ENCODE assay signal across 8 cellular contexts in genomic region chr1:26771643-26772321, GRCh38. TPM values are rescaled to one million over a fixed set of nuclear protein-coding genes. Genes with fewer than 3 reads are reported as not detected.
DNase-seq lines count a peak whose midpoint lies in the region; ATAC-seq, FAIRE-seq and TF ChIP-seq lines count a peak whose summit lies in the region.

No MANE protein-coding gene starts in this region.

- H3K4ac ChIP-seq in H1 (replicated peaks; ENCODE audit: insufficient read length, low read depth, low read length): no peak overlapping the region

- H3K36me3 Mint-ChIP-seq in activated naive CD4-positive, alpha-beta T cell treated with anti-CD3 and anti-CD28 coated beads for 36 hours (ENCODE audit: low read depth): peaks cover 70% of the 10 kb centered on the region

- H3K4me1 ChIP-seq in H1 (replicated peaks in 1 of 4; ENCODE audit: control insufficient read depth in 3 of 4, insufficient read depth in 4 of 4, low read length in 3 of 4): no peaks in the 10 kb centered on the region

- H3K9me3 ChIP-seq in H1 (ENCODE audit: insufficient read depth in 2 of 2, low read depth in 1 of 2, low read length in 1 of 2): no peaks in the 10 kb centered on the region

- no peak for TF ChIP-seq CTCF in H1 (IDR thresholded peaks at IDR 0.05; ENCODE audit: control extremely low read depth in 1 of 3, insufficient read depth in 1 of 3, low read depth in 1 of 3, low read length in 3 of 3)

- peaks cover 0 to 15% of the 10 kb centered on the region in 2 experiments for H4K20me1 ChIP-seq in H1 (replicated peaks in 1 of 2; ENCODE audit: control insufficient read depth in 1 of 2, insufficient read depth in 2 of 2, low read length in 2 of 2)

- CTCF ChIA-PET in activated naive CD4-positive, alpha-beta T cell treated with anti-CD3 and anti-CD28 coated beads for 36 hours (lab: Charles Lee): interaction anchor here (0.5 to 1.0 kb wide), 2 partner anchors 16 to 163 kb away, joined by 3 to 6 read pairs; partner anchors contain the start of gene PIGV
- CTCF ChIA-PET in H1 (lab: Charles Lee; ENCODE audit: partially characterized antibody): interaction anchor here (1.0 to 2.0 kb wide), 5 partner anchors 11 to 170 kb away, joined by 4 to 9 read pairs (median 5); no protein-coding TSS in a partner anchor

- no peak for TF ChIP-seq EP300 in H1 (IDR thresholded peaks at IDR 0.05; ENCODE audit: borderline replicate concordance in 1 of 2, low read depth in 2 of 2, low read length in 2 of 2)

- H2BK12ac ChIP-seq in H1 (ENCODE audit: low read depth, low read length): no peak overlapping the region

- no peak overlapping the region for H4K8ac ChIP-seq in H1 (ENCODE audit: extremely low read depth, insufficient read depth, low read length)

- no peak for TF ChIP-seq RAD21 in H1 (IDR thresholded peaks at IDR 0.05 in 1 of 2, conservative IDR thresholded peaks at IDR 0.05 in 1 of 2; ENCODE audit: low read depth in 2 of 2, low read length in 2 of 2)

- DNase-seq in activated naive CD4-positive, alpha-beta T cell treated with anti-CD3 and anti-CD28 coated beads for 36 hours: peak; percentile 58
- DNase-seq in activated naive CD4-positive, alpha-beta T cell (lab: John Stamatoyannopoulos, UW): no peak
- DNase-seq in RPMI8226 (peak; percentile 28), H1 (ENCODE audit: low read depth in 1 of 2, low spot score in 2 of 2) (no peak), myocyte (ENCODE audit: low read depth) (peak; percentile 97), NCI-H1105 (lab: John Stamatoyannopoulos, UW) (no peak)

- no peak overlapping the region for H2AK5ac ChIP-seq in H1 (ENCODE audit: low read depth, low read length)

- no peaks in the 10 kb centered on the region for H3K27me3 Mint-ChIP-seq in activated naive CD4-positive, alpha-beta T cell treated with anti-CD3 and anti-CD28 coated beads for 36 hours (ENCODE audit: low read depth)

- intact Hi-C loops in activated naive CD4-positive, alpha-beta T cell treated with anti-CD3 and anti-CD28 coated beads for 36 hours (cut with micrococcal nuclease): loop anchor here (2.0 kb wide), 1 partner anchor 15 kb away; the partner anchor contains the start of gene PIGV

- no peak overlapping the region for H3K27ac ChIP-seq in H1 (ENCODE audit: low read depth, low read length)

- H2BK120ac ChIP-seq in H1 (replicated peaks; ENCODE audit: low read depth, low read length): no peak overlapping the region

- H3K4me1 Mint-ChIP-seq in activated naive CD4-positive, alpha-beta T cell treated with anti-CD3 and anti-CD28 coated beads for 36 hours (ENCODE audit: low read depth): peaks cover 22% of the 10 kb centered on the region

- no peak overlapping the region for H3K14ac ChIP-seq in H1 (ENCODE audit: insufficient read length)

- no peak overlapping the region for H2BK20ac ChIP-seq in H1 (ENCODE audit: low read length)

- ATAC-seq in HG03342 (IDR thresholded peaks at IDR 0.05; ENCODE audit: unreplicated experiment) (no peak), HG03039 (IDR thresholded peaks at IDR 0.05; ENCODE audit: unreplicated experiment) (no peak)

- peaks cover 78 to 99% (median 95%) of the 10 kb centered on the region in 4 experiments for H3K36me3 ChIP-seq in H1 (ENCODE audit: control insufficient read depth in 2 of 4, insufficient read depth in 4 of 4, low read length in 3 of 4)

- no peaks in the 10 kb centered on the region for H3K27me3 ChIP-seq in H1 (replicated peaks in 1 of 4; ENCODE audit: control insufficient read depth in 3 of 4, extremely low read depth in 1 of 4, insufficient read depth in 3 of 4, low read length in 3 of 4)

- H2BK5ac ChIP-seq in H1 (ENCODE audit: low read depth, low read length): no peak overlapping the region

- no peak for TF ChIP-seq POLR2A in H1 (IDR thresholded peaks at IDR 0.05; ENCODE audit: control extremely low read depth in 1 of 2, low read depth in 2 of 2, low read length in 2 of 2)

- H3K9ac ChIP-seq in H1 (replicated peaks in 1 of 4; ENCODE audit: extremely low read depth in 1 of 4, low read depth in 3 of 4, low read length in 3 of 4): no peak overlapping the region

- H3K4me2 ChIP-seq in H1 (ENCODE audit: insufficient read depth in 1 of 2, low read depth in 2 of 2, low read length in 2 of 2): no peak overlapping the region

- H2BK15ac ChIP-seq in H1 (ENCODE audit: low read length): no peak overlapping the region

- WGBS in H1 (ENCODE audit: extremely low coverage in 1 of 2, insufficient coverage in 1 of 2, insufficient read length in 1 of 2, insufficient replicate concordance in 2 of 2, low coverage in 1 of 2, low lambda C conversion rate in 2 of 2, missing lambda C conversion rate in 1 of 2), 2 experiments: 97% methylated on average over 2 of the region's 2 CpGs; no CpG with 5 or more reads in 1 of the 2 experiments

- POLR2A ChIA-PET in H1 (lab: Charles Lee; ENCODE audit: partially characterized antibody): interaction anchor here (0.7 to 2.7 kb wide), 5 partner anchors 7 to 81 kb away, joined by 3 to 9 read pairs (median 3); no protein-coding TSS in a partner anchor

- no peak overlapping the region for H2AFZ ChIP-seq in H1 (ENCODE audit: low read length)

- no peak overlapping the region for H3K4me3 ChIP-seq in H1 (ENCODE audit: extremely low read depth in 1 of 4, insufficient read depth in 2 of 4, low read depth in 3 of 4, low read length in 4 of 4)

- no peak overlapping the region for H3K56ac ChIP-seq in H1 (replicated peaks; ENCODE audit: insufficient read length, low read depth, low read length)

- no peak for FAIRE-seq in H1 (lab: Jason Lieb, UNC)

- H3K27ac Mint-ChIP-seq in activated naive CD4-positive, alpha-beta T cell treated with anti-CD3 and anti-CD28 coated beads for 36 hours: peak overlapping the region; percentile 90

- no peak overlapping the region for H3K18ac ChIP-seq in H1 (ENCODE audit: extremely low read depth, low read length)

- no peaks in the 10 kb centered on the region for H3K23me2 ChIP-seq in H1 (ENCODE audit: low read depth, low read length)

- H4K91ac ChIP-seq in H1 (replicated peaks; ENCODE audit: insufficient read length, low read length): no peak overlapping the region

- no peaks in the 10 kb centered on the region for H3K9me3 Mint-ChIP-seq in activated naive CD4-positive, alpha-beta T cell treated with anti-CD3 and anti-CD28 coated beads for 36 hours

- no peaks in the 10 kb centered on the region for H3K79me2 ChIP-seq in H1 (ENCODE audit: control insufficient read depth in 1 of 2, insufficient read depth in 2 of 2, low read length in 2 of 2)

- H4K5ac ChIP-seq in H1 (ENCODE audit: insufficient read length, low read depth, low read length): no peak overlapping the region

- no peak overlapping the region for H3K4me3 Mint-ChIP-seq in activated naive CD4-positive, alpha-beta T cell treated with anti-CD3 and anti-CD28 coated beads for 36 hours

- H3K23ac ChIP-seq in H1 (ENCODE audit: insufficient read length): no peak overlapping the region

- peaks cover 3% of the 10 kb centered on the region for H3K79me1 ChIP-seq in H1 (ENCODE audit: low read depth, low read length)

TF ChIP-seq in H1, 55 proteins besides CTCF, POLR2A, EP300 and RAD21:
- TF ChIP-seq POLR2AphosphoS5 (IDR thresholded peaks at IDR 0.05; ENCODE audit: low read depth, low read length) (peak; percentile 27; the same call in 1 of the 2 replicates), KDM4A (IDR thresholded peaks at IDR 0.05; ENCODE audit: low read depth, low read length, severe bottlenecking) (no peak)

RNA-seq across cellular contexts. Expression of gene PIGV, which starts 16.0 kb away (rescaled TPM):
- total RNA-seq in activated naive CD4-positive, alpha-beta T cell treated with anti-CD3 and anti-CD28 coated beads for 36 hours: 10 to 100 TPM; 10.6 to 11.2 TPM
- total RNA-seq in H1 (2021; fragmentation: NEBNext Ultra II Directional; extraction: Animal tissue kit (Norgen Biotek cat#: 25700)): 8.5 and 9.3 TPM in 2 replicates
- 20.9 and 22.4 TPM in 2 replicates for polyA plus RNA-seq in H1 (2011; rRNA removed)
- 16.0 TPM for polyA plus RNA-seq in H1 (2011; cell fraction: cytosol; rRNA removed)
- polyA plus RNA-seq in H1 (2011; cell fraction: nucleus; rRNA removed): 16.6 TPM
- 9.2 to 10.6 TPM (median 10.1 TPM) in 4 replicates for polyA plus RNA-seq in H1 (2012, experiment 1 of 2)
- polyA plus RNA-seq in H1 (2012, experiment 2 of 2): 8.2 TPM
- polyA plus RNA-seq in H1 (2013, experiment 1 of 2): 12.0 TPM
- polyA plus RNA-seq in H1 (2013, experiment 2 of 2): 12.7 TPM
- 27.9 and 31.5 TPM in 2 replicates for polyA minus RNA-seq in H1 (2011; rRNA and poly(A)+ RNA removed)
- polyA minus RNA-seq in H1 (2011; cell fraction: cytosol; rRNA and poly(A)+ RNA removed): 8.4 TPM
- polyA minus RNA-seq in H1 (2011; cell fraction: nucleus; rRNA and poly(A)+ RNA removed): 14.2 TPM
- 18.0 and 18.6 TPM in 2 replicates for total RNA-seq in myocyte
- 17.4 TPM for polyA plus RNA-seq in myocyte (2012)

RNA-seq across cellular contexts. Expression of gene ZDHHC18, which starts 54.7 kb away (rescaled TPM):
- 10 to 100 TPM; 37.3 to 39.0 TPM for total RNA-seq in activated naive CD4-positive, alpha-beta T cell treated with anti-CD3 and anti-CD28 coated beads for 36 hours
- total RNA-seq in H1 (2021; fragmentation: NEBNext Ultra II Directional; extraction: Animal tissue kit (Norgen Biotek cat#: 25700)): 29.2 and 29.7 TPM in 2 replicates
- 49.8 and 61.3 TPM in 2 replicates for polyA plus RNA-seq in H1 (2011; rRNA removed)
- polyA plus RNA-seq in H1 (2011; cell fraction: cytosol; rRNA removed): 38.2 TPM
- polyA plus RNA-seq in H1 (2011; cell fraction: nucleus; rRNA removed): 48.3 TPM
- polyA plus RNA-seq in H1 (2012, experiment 1 of 2): 16.3 to 34.7 TPM (median 30.6 TPM) in 4 replicates
- 31.7 TPM for polyA plus RNA-seq in H1 (2012, experiment 2 of 2)
- polyA plus RNA-seq in H1 (2013, experiment 1 of 2): 30.5 TPM
- 34.5 TPM for polyA plus RNA-seq in H1 (2013, experiment 2 of 2)
- polyA minus RNA-seq in H1 (2011; rRNA and poly(A)+ RNA removed): 47.7 and 51.8 TPM in 2 replicates
- polyA minus RNA-seq in H1 (2011; cell fraction: cytosol; rRNA and poly(A)+ RNA removed): 24.8 TPM
- 16.9 TPM for polyA minus RNA-seq in H1 (2011; cell fraction: nucleus; rRNA and poly(A)+ RNA removed)
- 11.8 and 11.9 TPM in 2 replicates for total RNA-seq in myocyte
- polyA plus RNA-seq in myocyte (2012): 12.2 TPM

Comparison
In these comparisons a context has a peak if more than half of its experiments do, and no peak if none do; other contexts are left out.
1. DNase-seq: peak in activated naive CD4-positive, alpha-beta T cell treated with anti-CD3 and anti-CD28 coated beads for 36 hours (single experiment), RPMI8226 (single experiment) and myocyte (single experiment); none in activated naive CD4-positive, alpha-beta T cell (0 of 4), H1 (0 of 2) and NCI-H1105 (single experiment).